ENCODE assay signal across 7 cellular contexts in genomic region chr6:136783495-136784270, GRCh38. TPM values are rescaled to one million over a fixed set of nuclear protein-coding genes. Genes with fewer than 3 reads are reported as not detected.
A peak's percentile ranks its signal among the peaks of the same experiment; 100 is the strongest.
DNase-seq lines count a peak whose midpoint lies in the region; ATAC-seq, FAIRE-seq and TF ChIP-seq lines count a peak whose summit lies in the region.

No MANE protein-coding gene starts in this region.

- H3K4me3 ChIP-seq in keratinocyte (ENCODE audit: control insufficient read depth in 2 of 3, extremely low read depth in 1 of 3, insufficient read depth in 2 of 3, low read depth in 1 of 3, low read length in 3 of 3) = no peak overlapping the region
- H3K4me3 ChIP-seq in small intestine (ENCODE audit: low read depth in 1 of 2, low read length in 2 of 2) = no peak overlapping the region

- FAIRE-seq in keratinocyte (lab: Jason Lieb, UNC) (no peak), small intestine (lab: Jason Lieb, UNC) (no peak)

- H3K36me3 ChIP-seq in keratinocyte (ENCODE audit: control insufficient read depth in 2 of 2, extremely low read depth in 1 of 2, insufficient read depth in 2 of 2, low read length in 2 of 2) = no peaks in the 10 kb centered on the region
- no peaks in the 10 kb centered on the region for H3K36me3 ChIP-seq in small intestine (ENCODE audit: control insufficient read depth in 2 of 2, insufficient read depth in 2 of 2, low read length in 2 of 2)

- H3K27me3 ChIP-seq in keratinocyte (ENCODE audit: control insufficient read depth, extremely low read depth, insufficient read depth, low read length) (no peaks in the 10 kb centered on the region), small intestine (ENCODE audit: control insufficient read depth in 2 of 2, insufficient read depth in 2 of 2, low read length in 2 of 2) (no peaks in the 10 kb centered on the region)

- peaks cover 45% of the 10 kb centered on the region for H3K4me1 ChIP-seq in keratinocyte (ENCODE audit: control insufficient read depth, extremely low read depth, insufficient read depth, low read length)
- peaks cover 7 to 9% of the 10 kb centered on the region in 2 donors for H3K4me1 ChIP-seq in small intestine (ENCODE audit: control insufficient read depth in 2 of 2, insufficient read depth in 1 of 2, low read depth in 1 of 2, low read length in 1 of 2)

- H3K27ac ChIP-seq in keratinocyte (ENCODE audit: control insufficient read depth, insufficient read depth, low read length) (no peak overlapping the region), small intestine (ENCODE audit: low read depth in 1 of 2, low read length in 1 of 2) (peak overlapping the region in 1 of 2 donors; percentile 24)

- ATAC-seq in GM19023 (IDR thresholded peaks at IDR 0.05; ENCODE audit: unreplicated experiment) = peak; percentile 62
- ATAC-seq in HG02943 (IDR thresholded peaks at IDR 0.05; ENCODE audit: low read depth, unreplicated experiment) = peak; percentile 61

- peak overlapping the region; percentile 58 for H2AFZ ChIP-seq in keratinocyte (ENCODE audit: control insufficient read depth, low read length)

- H3K9me3 ChIP-seq in keratinocyte (ENCODE audit: control insufficient read depth, low read depth, low read length) = no peaks in the 10 kb centered on the region
- no peaks in the 10 kb centered on the region for H3K9me3 ChIP-seq in small intestine (ENCODE audit: control insufficient read depth, low read depth)

- DNase-seq in SIG-M5 treated with dmso at 0.1 percent for 504 hours (lab: John Stamatoyannopoulos, UW; ENCODE audit: unreplicated experiment) = peak; percentile 95
- DNase-seq in keratinocyte (ENCODE audit: low read depth, low spot score) = no peak
- no peak for DNase-seq in small intestine
- DNase-seq in iPS-NIHi11 (ENCODE audit: low spot score) = no peak
- no peak for DNase-seq in stimulated activated CD8-positive, alpha-beta memory T cell treated with anti-CD3 and anti-CD28 coated beads, Interleukin-4, amount 100 ng/mL, for 48 hours

- dilution Hi-C loops in keratinocyte (cut with MboI; ENCODE audit: extremely low pct_ligation_motif_present, low sequenced_read_pairs) = no loop called here

- no peak for TF ChIP-seq CTCF in keratinocyte (optimal IDR thresholded peaks at IDR 0.05 in 1 of 3, IDR thresholded peaks at IDR 0.05 in 1 of 3, conservative IDR thresholded peaks at IDR 0.05 in 1 of 3; ENCODE audit: extremely low read depth in 1 of 3, insufficient read depth in 2 of 3, low read length in 3 of 3)

- 72 to 83% (median 78%) methylated on average over 9 of the region's 9 CpGs for WGBS in small intestine, 3 donors

- peak overlapping the region; percentile 81 for H3K4me2 ChIP-seq in keratinocyte (ENCODE audit: control insufficient read depth, extremely low read depth, insufficient read depth, low read depth, low read length)

- peaks cover 20% of the 10 kb centered on the region for H3K79me2 ChIP-seq in keratinocyte (ENCODE audit: control insufficient read depth, insufficient read depth, low read length)

- no peak overlapping the region for H3K9ac ChIP-seq in keratinocyte (ENCODE audit: control insufficient read depth, extremely low read depth, insufficient read depth, low read length)

- H4K20me1 ChIP-seq in keratinocyte (ENCODE audit: control insufficient read depth, extremely low read depth, insufficient read depth, low read length) = no peaks in the 10 kb centered on the region

- H3K9me1 ChIP-seq in keratinocyte (ENCODE audit: control insufficient read depth, extremely low read depth, insufficient read depth, low read length) = no peaks in the 10 kb centered on the region

RNA-seq across cellular contexts. Expression of gene MAP3K5, which starts 8.6 kb away (rescaled TPM):
- polyA plus RNA-seq in keratinocyte (2.5 to 3.4 TPM (median 2.5 TPM) in 3 replicates), small intestine (1 to 10 TPM; 5.4 to 7.2 (median 6.8) TPM)
- polyA plus RNA-seq in keratinocyte (2011; ENCODE audit: low read depth) = 2.5 TPM
- 1.5 and 2.4 TPM in 2 replicates for polyA plus RNA-seq in keratinocyte (2011; cell fraction: cytosol; rRNA removed)
- 3.5 TPM in 2 replicates for polyA plus RNA-seq in keratinocyte (2011; cell fraction: nucleus; rRNA removed)
- 2.4 and 2.9 TPM in 2 replicates for polyA plus RNA-seq in keratinocyte (2012; ENCODE audit: low replicate concordance)
- polyA minus RNA-seq in keratinocyte = 1.2 to 5.5 TPM (median 2.8 TPM) in 3 replicates
- polyA minus RNA-seq in keratinocyte (2011; cell fraction: cytosol; rRNA and poly(A)+ RNA removed) = 2.3 TPM
- 3.4 and 5.9 TPM in 2 replicates for polyA minus RNA-seq in keratinocyte (2011; cell fraction: nucleus; rRNA and poly(A)+ RNA removed)

RNA-seq across cellular contexts. Expression of gene PEX7, which starts 38.7 kb away (rescaled TPM):
- polyA plus RNA-seq in keratinocyte (11.5 to 15.6 TPM (median 14.4 TPM) in 3 replicates), small intestine (1 to 10 TPM; 5.4 to 9.8 (median 6.5) TPM)
- 11.0 TPM for polyA plus RNA-seq in keratinocyte (2011; ENCODE audit: low read depth)
- polyA plus RNA-seq in keratinocyte (2011; cell fraction: cytosol; rRNA removed) = 12.4 and 17.3 TPM in 2 replicates
- polyA plus RNA-seq in keratinocyte (2011; cell fraction: nucleus; rRNA removed) = 8.0 and 10.3 TPM in 2 replicates
- 7.9 and 10.7 TPM in 2 replicates for polyA plus RNA-seq in keratinocyte (2012; ENCODE audit: low replicate concordance)
- 1.4 to 9.3 TPM (median 8.3 TPM) in 3 replicates for polyA minus RNA-seq in keratinocyte
- 15.5 TPM for polyA minus RNA-seq in keratinocyte (2011; cell fraction: cytosol; rRNA and poly(A)+ RNA removed)
- polyA minus RNA-seq in keratinocyte (2011; cell fraction: nucleus; rRNA and poly(A)+ RNA removed) = 5.0 and 5.8 TPM in 2 replicates
